In genomic region chr1:3262681-3263286, GRCh38 we compare ENCODE assay signal across 21 cellular contexts.
DNase-seq lines count a peak whose midpoint lies in the region; ATAC-seq and TF ChIP-seq lines count a peak whose summit lies in the region.
"Had no signal": no experiment of that assay in that cellular context is flagged by ENCODE, and none has a peak within 500 bp of the region (broad histone marks: within the 10 kb centered on the region; RNA-seq: fewer than 3 reads in every experiment).

No MANE protein-coding gene starts in this region.

- no peak overlapping the region for H3K4me3 ChIP-seq in neural progenitor cell
- H3K4me3 ChIP-seq: BLaER1, GM12878, GM23248 had no signal

- intact Hi-C loops in Right ventricle myocardium inferior (cut with DNase I), result no loop called here
- intact Hi-C loops in cardiac septum (cut with DNase I), result no loop called here

- no peaks in the 10 kb centered on the region for H3K79me2 ChIP-seq in neural progenitor cell (ENCODE audit: low read depth)

- TF ChIP-seq CTCF in brain (conservative IDR thresholded peaks at IDR 0.05) (no peak), neural progenitor cell (IDR thresholded peaks at IDR 0.05) (no peak), GM10266 (IDR thresholded peaks at IDR 0.05; ENCODE audit: control insufficient read depth, insufficient read depth, low read depth, missing control alignments) (no peak)

- no peak overlapping the region for H2AFZ ChIP-seq in neural progenitor cell (replicated peaks)
- H2AFZ ChIP-seq: GM23248 had no signal

- no peak overlapping the region for H3K4me2 ChIP-seq in neural progenitor cell
- H3K4me2 ChIP-seq: BLaER1 had no signal

- H3K36me3 ChIP-seq in neural progenitor cell, result no peaks in the 10 kb centered on the region
- H3K36me3 ChIP-seq: BLaER1 had no signal

- H4K20me1 ChIP-seq in neural progenitor cell (ENCODE audit: low read depth), result no peaks in the 10 kb centered on the region

- peak; percentile 10 for ATAC-seq in Right ventricle myocardium inferior
- no peak for ATAC-seq in activated T-helper 17 cell treated with anti-CD3 and anti-CD28 coated beads, Interleukin-2, amount 50 U/mL, for 72 hours (replicated peaks)
- ATAC-seq: CD8-positive, alpha-beta T cell; GM12878; HCT116 had no signal

- H3K27ac ChIP-seq in neural progenitor cell, result no peak overlapping the region
- H3K27ac ChIP-seq: 22Rv1, BLaER1, C4-2B, GM23248 had no signal

- H3K9ac ChIP-seq in neural progenitor cell, result no peak overlapping the region
- H3K9ac ChIP-seq: BLaER1, GM23248 had no signal

- peaks cover 24% of the 10 kb centered on the region for H3K4me1 ChIP-seq in neural progenitor cell
- H3K4me1 ChIP-seq: BLaER1, Caco-2 had no signal

- no peaks in the 10 kb centered on the region for H3K27me3 ChIP-seq in neural progenitor cell

- H3F3A ChIP-seq in neural progenitor cell (ENCODE audit: low read depth), result no peaks in the 10 kb centered on the region

- H3K9me3 Mint-ChIP-seq in brain (peaks cover 0 to 7% (median 4%) of the 10 kb centered on the region in 5 experiments), neural progenitor cell (peaks cover 4% of the 10 kb centered on the region)
- peaks cover 5% of the 10 kb centered on the region for H3K9me3 Mint-ChIP-seq in activated T-helper 17 cell treated with anti-CD3 and anti-CD28 coated beads, Interleukin-2, amount 50 U/mL, for 72 hours

- peak overlapping the region in 3 of 5 experiments; percentile 10 to 60 (median 53) for H3K27ac Mint-ChIP-seq in brain
- H3K27ac Mint-ChIP-seq in neural progenitor cell, result peak overlapping the region; percentile 53
- no peak overlapping the region for H3K27ac Mint-ChIP-seq in activated T-helper 17 cell treated with anti-CD3 and anti-CD28 coated beads, Interleukin-2, amount 50 U/mL, for 72 hours
- H3K27ac Mint-ChIP-seq: B cell; CD8-positive, alpha-beta T cell; H9; HFFc6 had no signal

- H3K9me3 ChIP-seq in neural progenitor cell (ENCODE audit: low read depth), result no peaks in the 10 kb centered on the region
- H3K9me3 ChIP-seq: BLaER1, Caco-2 had no signal

- H3K27me3 Mint-ChIP-seq in brain, result peaks cover 3% of the 10 kb centered on the region
- peaks cover 8% of the 10 kb centered on the region for H3K27me3 Mint-ChIP-seq in neural progenitor cell (ENCODE audit: insufficient read depth, low read depth)
- H3K27me3 Mint-ChIP-seq in activated T-helper 17 cell treated with anti-CD3 and anti-CD28 coated beads, Interleukin-2, amount 50 U/mL, for 72 hours, result peaks cover 4% of the 10 kb centered on the region
- H3K27me3 Mint-ChIP-seq: B cell; CD4-positive, CD25-positive, alpha-beta regulatory T cell had no signal

- H3K4me3 Mint-ChIP-seq in brain (peak overlapping the region in 1 of 5 experiments; percentile 18), neural progenitor cell (no peak overlapping the region)
- H3K4me3 Mint-ChIP-seq in activated T-helper 17 cell treated with anti-CD3 and anti-CD28 coated beads, Interleukin-2, amount 50 U/mL, for 72 hours, result no peak overlapping the region
- H3K4me3 Mint-ChIP-seq: B cell; CD4-positive, CD25-positive, alpha-beta regulatory T cell; CD8-positive, alpha-beta T cell; H9; HFFc6 had no signal

- H3K4me1 Mint-ChIP-seq in brain (peaks cover 78% of the 10 kb centered on the region), neural progenitor cell (peaks cover 56% of the 10 kb centered on the region)
- H3K4me1 Mint-ChIP-seq in activated T-helper 17 cell treated with anti-CD3 and anti-CD28 coated beads, Interleukin-2, amount 50 U/mL, for 72 hours, result no peaks in the 10 kb centered on the region
- H3K4me1 Mint-ChIP-seq: B cell; CD4-positive, CD25-positive, alpha-beta regulatory T cell had no signal

- peak; percentile 48 for DNase-seq in Right ventricle myocardium inferior (ENCODE audit: missing footprints)
- DNase-seq in cardiac septum (ENCODE audit: low spot score), result no peak
- DNase-seq in neural progenitor cell (ENCODE audit: low spot score), result no peak
- DNase-seq in kidney glomerular epithelial cell (lab: John Stamatoyannopoulos, UW), result no peak
- DNase-seq in GM10266 (ENCODE audit: extremely low spot score), result no peak
- DNase-seq: Caco-2; CD4-positive, CD25-positive, alpha-beta regulatory T cell; DMS153; DND-41; GM23248; H9; HFFc6 had no signal

- no peaks in the 10 kb centered on the region for H3K36me3 Mint-ChIP-seq in brain
- peaks cover 3% of the 10 kb centered on the region for H3K36me3 Mint-ChIP-seq in neural progenitor cell
- no peaks in the 10 kb centered on the region for H3K36me3 Mint-ChIP-seq in activated T-helper 17 cell treated with anti-CD3 and anti-CD28 coated beads, Interleukin-2, amount 50 U/mL, for 72 hours (ENCODE audit: low read depth)
- H3K36me3 Mint-ChIP-seq: CD4-positive, CD25-positive, alpha-beta regulatory T cell; CD8-positive, alpha-beta T cell had no signal
